34 cellular contexts compared by ENCODE assay signal in the genomic region with DNA sequence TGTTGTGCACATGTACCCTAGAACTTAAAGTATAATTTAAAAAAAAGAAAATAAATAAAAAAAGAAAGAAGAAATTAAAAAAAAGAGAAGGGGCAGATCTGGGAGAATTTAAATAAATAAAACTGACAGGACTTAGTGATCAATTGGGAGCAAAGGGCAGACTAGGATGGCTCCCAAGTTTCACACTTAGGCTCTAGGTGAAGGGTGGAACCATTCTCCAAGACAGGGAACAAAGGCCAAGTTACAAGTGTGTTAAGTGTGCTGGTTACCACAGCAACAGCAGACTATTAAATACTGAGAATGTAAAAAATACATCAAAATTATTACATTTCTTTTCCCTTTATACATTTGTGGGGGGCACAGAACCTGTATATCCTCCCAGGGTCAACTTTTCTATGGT. TPM values are rescaled to one million over a fixed set of nuclear protein-coding genes. Genes with fewer than 3 reads are reported as not detected.
"Had no signal": no experiment of that assay in that cellular context is flagged by ENCODE, and none has a peak within 500 bp of the region (broad histone marks: within the 10 kb centered on the region; RNA-seq: fewer than 3 reads in every experiment).

No MANE protein-coding gene starts in this region.

- H3K36me3 ChIP-seq: SJSA1 had no signal

- H3K27me3 ChIP-seq: cardiac muscle cell, Peyer's patch, SJSA1 had no signal

- H3K9ac ChIP-seq: SK-N-SH had no signal

- H3K4me1 ChIP-seq: SJSA1 had no signal

- H3K9me3 ChIP-seq: Peyer's patch, SJSA1, SK-N-SH had no signal

- H3K4me3 ChIP-seq: cardiac muscle cell, K562, Peyer's patch, SJSA1 had no signal

- DNase-seq: activated B cell treated with CpG ODN at 0.5 μM for 24 hours; activated CD4-positive, alpha-beta memory T cell treated with anti-CD3 and anti-CD28 coated beads for 36 hours; activated CD4-positive, alpha-beta T cell treated with anti-CD3 and anti-CD28 coated beads for 4 hours; activated CD4-positive, alpha-beta T cell treated with anti-CD3 and anti-CD28 coated beads, Interleukin-2, amount 50 U/mL, for 1 hour; activated CD4-positive, CD25-positive, alpha-beta regulatory T cell treated with anti-CD3 and anti-CD28 coated beads, Interleukin-2, amount 50 U/mL, for 72 hours; activated CD8-positive, alpha-beta memory T cell treated with anti-CD3 and anti-CD28 coated beads, Interleukin-2, amount 50 U/mL, for 4 hours; activated gamma-delta T cell treated with Interleukin-2 at 50 U/mL for 16 hours; activated naive CD4-positive, alpha-beta T cell treated with anti-CD3 and anti-CD28 coated beads for 36 hours; activated naive CD8-positive, alpha-beta T cell treated with anti-CD3 and anti-CD28 coated beads, Interleukin-2, amount 50 U/mL, for 24 hours; activated T-cell treated with anti-CD3 and anti-CD28 coated beads for 4 hours; activated T-cell treated with anti-CD3 and anti-CD28 coated beads, Interleukin-2, amount 50 U/mL, for 4 hours; anterior cingulate cortex; NCI-H1105; NCI-H1436; NCI-H1694; NCI-H1930; NCI-H2081 treated with DMSO at 0.1 percent for 48 hours; NCI-H2171; NCI-H2227 treated with DMSO at 0.1 percent for 48 hours; NCI-H446; NCI-H524; NCI-H69; NCI-H82; RPMI8226; SHP77 treated with DMSO at 0.1 percent for 48 hours; SK-N-SH had no signal

- ATAC-seq: activated naive CD8-positive, alpha-beta T cell treated with anti-CD3 and anti-CD28 coated beads, Interleukin-2, amount 50 U/mL, for 24 hours; activated T-cell treated with anti-CD3 and anti-CD28 coated beads, Interleukin-2, amount 50 U/mL, for 4 hours; K562 had no signal

- H3K27ac ChIP-seq: cardiac muscle cell, Peyer's patch, SJSA1, VCaP had no signal

RNA-seq across cellular contexts. Expression of a gene that starts 36.4 kb away (rescaled TPM):
- total RNA-seq: activated B cell treated with CpG ODN at 0.5 μM for 24 hours; activated CD4-positive, alpha-beta memory T cell treated with anti-CD3 and anti-CD28 coated beads for 36 hours; activated naive CD4-positive, alpha-beta T cell treated with anti-CD3 and anti-CD28 coated beads for 36 hours; activated T-cell treated with anti-CD3 and anti-CD28 coated beads, Interleukin-2, amount 50 U/mL, for 4 hours; activated T-helper 1 cell treated with anti-CD3 and anti-CD28 coated beads, Interleukin-12 subunit alpha, Interleukin-12 subunit beta, Interleukin-2, Interleukin-4 antibody, amounts not matched to agents 30 ng/mL and 10 ng/mL and 1 ng/mL, durations not matched to agents 14 hours and 24 hours and 36 hours; chondrocyte; K562; MCF 10A; SJSA1 had no signal
- polyA plus RNA-seq: K562, SK-N-SH had no signal
